Comparison of ENCODE assay signal across 8 cellular contexts in the genomic region with DNA sequence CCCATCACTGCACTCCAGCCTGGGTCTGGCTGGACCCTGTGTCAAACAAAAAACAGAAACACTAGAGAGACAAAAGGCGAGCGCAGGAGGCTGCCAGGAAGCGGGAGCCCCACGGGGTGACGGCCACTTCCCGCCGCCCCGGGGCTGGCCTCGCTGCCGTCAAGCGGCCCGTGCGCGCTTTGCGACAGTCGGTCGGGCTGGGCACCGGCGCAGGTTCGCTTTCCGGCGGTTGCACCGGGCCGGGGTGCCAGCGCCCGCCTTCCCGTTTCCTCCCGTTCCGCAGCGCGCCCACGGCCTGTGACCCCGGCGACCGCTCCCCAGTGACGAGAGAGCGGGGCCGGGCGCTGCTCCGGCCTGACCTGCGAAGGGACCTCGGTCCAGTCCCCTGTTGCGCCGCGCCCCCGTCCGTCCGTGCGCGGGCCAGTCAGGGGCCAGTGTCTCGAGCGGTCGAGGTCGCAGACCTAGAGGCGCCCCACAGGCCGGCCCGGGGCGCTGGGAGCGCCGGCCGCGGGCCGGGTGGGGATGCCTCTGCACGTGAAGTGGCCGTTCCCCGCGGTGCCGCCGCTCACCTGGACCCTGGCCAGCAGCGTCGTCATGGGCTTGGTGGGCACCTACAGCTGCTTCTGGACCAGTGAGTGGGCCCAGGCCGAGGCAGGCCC. TPM values are rescaled to one million over a fixed set of nuclear protein-coding genes. Genes with fewer than 3 reads are reported as not detected.
A peak's percentile ranks its signal among the peaks of the same experiment; 100 is the strongest.
DNase-seq lines count a peak whose midpoint lies in the region; ATAC-seq, FAIRE-seq and TF ChIP-seq lines count a peak whose summit lies in the region.

A gene (plus strand): TSS at position 218 of the 659 bp plus-strand sequence. CDS start 305 bp downstream, at position 523.

- RAD21 ChIA-PET in HCT116 (lab: Charles Lee; ENCODE audit: low non-redundant PET in 1 of 2, low total read pairs in 2 of 2, uncharacterized antibody in 2 of 2, unreplicated experiment in 2 of 2) = no interaction called here

- H3K36me3 ChIP-seq in ES-I3 (ENCODE audit: insufficient read depth, low read length) = no peaks in the 10 kb centered on the region
- H3K36me3 ChIP-seq in HCT116 (ENCODE audit: control insufficient read depth in 1 of 2, insufficient read depth in 2 of 2, low read length in 2 of 2) = no peaks in the 10 kb centered on the region
- peaks cover 30% of the 10 kb centered on the region for H3K36me3 ChIP-seq in WERI-Rb-1
- H3K36me3 ChIP-seq in bronchial epithelial cell (ENCODE audit: control insufficient read depth, insufficient read depth, low read length) = peaks cover 2% of the 10 kb centered on the region
- no peaks in the 10 kb centered on the region for H3K36me3 ChIP-seq in small intestine (ENCODE audit: control insufficient read depth in 2 of 2, insufficient read depth in 2 of 2, low read length in 2 of 2)

- DNase-seq in HCT116 (ENCODE audit: low read depth, low spot score) = no peak
- peak; percentile 30 for DNase-seq in NCI-H1694 treated with DMSO at 0.1 percent for 48 hours (lab: John Stamatoyannopoulos, UW)
- DNase-seq in WERI-Rb-1 = peak; percentile 79
- no peak for DNase-seq in bronchial epithelial cell (ENCODE audit: low read depth)
- peak; percentile 72 for DNase-seq in iPS-NIHi7 (ENCODE audit: extremely low spot score)
- DNase-seq in small intestine = peak; percentile 68

- ATAC-seq in HCT116 (peak; percentile 24), HG02970 (IDR thresholded peaks at IDR 0.05; ENCODE audit: low FRiP score, unreplicated experiment) (no peak)

- peak within 1 kb of the TSS; percentile 66 for H3K9ac ChIP-seq in ES-I3 (ENCODE audit: low read depth, low read length)
- H3K9ac ChIP-seq in HCT116 (ENCODE audit: low read length) = peak within 1 kb of the TSS; percentile 78

- 1 to 30% (median 14%) methylated on average over 7 to 72 of the region's 72 CpGs for WGBS in small intestine, 3 donors

- no peaks in the 10 kb centered on the region for H3K27me3 ChIP-seq in HCT116 (ENCODE audit: insufficient read depth, low read length)
- H3K27me3 ChIP-seq in WERI-Rb-1 (ENCODE audit: insufficient read depth, low read depth, severe bottlenecking) = peaks cover 11% of the 10 kb centered on the region
- no peaks in the 10 kb centered on the region for H3K27me3 ChIP-seq in bronchial epithelial cell (ENCODE audit: control insufficient read depth, insufficient read depth, low read length)
- no peaks in the 10 kb centered on the region for H3K27me3 ChIP-seq in small intestine (ENCODE audit: control insufficient read depth in 2 of 2, insufficient read depth in 2 of 2, low read length in 2 of 2)

- no TSS peak for BruUV-seq in HCT116 (replicated peaks; lab: Mats Ljungman, UMichigan)

- TF ChIP-seq POLR2A in HCT116 (IDR thresholded peaks at IDR 0.05; ENCODE audit: borderline replicate concordance, extremely low read depth, insufficient read depth, insufficient read length) = peak; percentile 23

- peak within 1 kb of the TSS; percentile 82 for H3K4me2 ChIP-seq in HCT116 (ENCODE audit: low read length)

- no peaks in the 10 kb centered on the region for H4K20me1 ChIP-seq in HCT116 (ENCODE audit: insufficient read depth)

- TF ChIP-seq CTCF in HCT116 (IDR thresholded peaks at IDR 0.05 in 2 of 3, conservative IDR thresholded peaks at IDR 0.05 in 1 of 3; ENCODE audit: borderline replicate concordance in 1 of 3, insufficient read depth in 1 of 3, low read depth in 2 of 3, low read length in 2 of 3) (no peak), WERI-Rb-1 (IDR thresholded peaks at IDR 0.05; ENCODE audit: low read depth, low read length) (no peak), bronchial epithelial cell (IDR thresholded peaks at IDR 0.05; ENCODE audit: insufficient read depth, low read length, severe bottlenecking) (no peak)

- CTCF ChIA-PET in HCT116 (lab: Charles Lee) = interaction anchor here (1.0 kb wide), 1 partner anchor 38 kb away, joined by 4 read pairs; no protein-coding TSS in a partner anchor

- no peaks in the 10 kb centered on the region for H3K79me2 ChIP-seq in HCT116 (ENCODE audit: insufficient read depth, low read length)

- H3K4me1 ChIP-seq in ES-I3 (ENCODE audit: insufficient read depth, low read length) = no peaks in the 10 kb centered on the region; the same call in 1 of the 2 replicates
- peaks cover 15 to 35% of the 10 kb centered on the region in 2 experiments for H3K4me1 ChIP-seq in HCT116 (ENCODE audit: control insufficient read depth in 1 of 2, insufficient read depth in 2 of 2, low read length in 2 of 2)
- no peaks in the 10 kb centered on the region for H3K4me1 ChIP-seq in small intestine (ENCODE audit: control insufficient read depth in 2 of 2, insufficient read depth in 1 of 2, low read depth in 1 of 2, low read length in 1 of 2)

- TF ChIP-seq RAD21 in HCT116 (IDR thresholded peaks at IDR 0.05; ENCODE audit: low read depth) = no peak

- H3K9me3 ChIP-seq in ES-I3 (ENCODE audit: control insufficient read depth, insufficient read depth, low read length) (no peaks in the 10 kb centered on the region), HCT116 (ENCODE audit: control insufficient read depth in 1 of 2, insufficient read depth in 1 of 2, low read depth in 1 of 2, low read length in 2 of 2) (no peaks in the 10 kb centered on the region), WERI-Rb-1 (ENCODE audit: severe bottlenecking) (peaks cover 3% of the 10 kb centered on the region), small intestine (ENCODE audit: control insufficient read depth, low read depth) (no peaks in the 10 kb centered on the region)

- H3K27ac ChIP-seq in HCT116 (ENCODE audit: low read depth, low read length) = peak within 1 kb of the TSS; percentile 91
- peak within 1 kb of the TSS; percentile 93 for H3K27ac ChIP-seq in WERI-Rb-1
- peak within 1 kb of the TSS; percentile 80 to 86 for H3K27ac ChIP-seq in small intestine (ENCODE audit: low read depth in 1 of 2, low read length in 1 of 2)

- H3K4me3 ChIP-seq in HCT116 (replicated peaks in 1 of 2; ENCODE audit: low read depth in 1 of 2, low read length in 2 of 2) (peak within 1 kb of the TSS; percentile 54 to 66), WERI-Rb-1 (ENCODE audit: low read depth, low read length) (peak within 1 kb of the TSS; percentile 78), bronchial epithelial cell (ENCODE audit: low read depth, low read length) (peak within 1 kb of the TSS; percentile 63), small intestine (ENCODE audit: low read depth in 1 of 2, low read length in 2 of 2) (peak within 1 kb of the TSS; percentile 61 to 70)

- H3K9me2 ChIP-seq in HCT116 (ENCODE audit: insufficient read depth) = no peaks in the 10 kb centered on the region

- FAIRE-seq in bronchial epithelial cell (lab: Jason Lieb, UNC) (no peak), small intestine (lab: Jason Lieb, UNC) (no peak)

- intact Hi-C loops in HCT116 (cut with micrococcal nuclease) = no loop called here

- POLR2A ChIA-PET in HCT116 (lab: Charles Lee) = interaction anchor here (1.0 to 2.2 kb wide), 4 partner anchors 12 to 116 kb away, joined by 3 to 9 read pairs (median 4); a partner anchor contains a TSS

- H2AFZ ChIP-seq in HCT116 (ENCODE audit: low read depth, low read length, poor library complexity, severe bottlenecking) = no peak within 1 kb of the TSS

TF ChIP-seq in HCT116, 20 proteins besides CTCF, POLR2A, EP300 and RAD21 (continues in another document):
- no peak for TF ChIP-seq SP1 (IDR thresholded peaks at IDR 0.05; ENCODE audit: low read depth)
- no peak for TF ChIP-seq YY1 (IDR thresholded peaks at IDR 0.05; ENCODE audit: extremely low read depth, insufficient replicate concordance, low read depth, low read length)
- TF ChIP-seq TCF7L2 (IDR thresholded peaks at IDR 0.05; ENCODE audit: borderline replicate concordance, extremely low read depth, insufficient read depth, insufficient read length) = no peak
- peak; percentile 72; the same call in 1 of the 2 replicates for TF ChIP-seq ZFX (IDR thresholded peaks at IDR 0.05)
- TF ChIP-seq CEBPB (IDR thresholded peaks at IDR 0.05; ENCODE audit: low read depth) = no peak
- TF ChIP-seq JUND (IDR thresholded peaks at IDR 0.05) = no peak
- TF ChIP-seq EZH2phosphoT487 (IDR thresholded peaks at IDR 0.05; ENCODE audit: borderline replicate concordance) = no peak
- no peak for TF ChIP-seq SRF (IDR thresholded peaks at IDR 0.05; ENCODE audit: low read depth)
- TF ChIP-seq, protein P1, sequence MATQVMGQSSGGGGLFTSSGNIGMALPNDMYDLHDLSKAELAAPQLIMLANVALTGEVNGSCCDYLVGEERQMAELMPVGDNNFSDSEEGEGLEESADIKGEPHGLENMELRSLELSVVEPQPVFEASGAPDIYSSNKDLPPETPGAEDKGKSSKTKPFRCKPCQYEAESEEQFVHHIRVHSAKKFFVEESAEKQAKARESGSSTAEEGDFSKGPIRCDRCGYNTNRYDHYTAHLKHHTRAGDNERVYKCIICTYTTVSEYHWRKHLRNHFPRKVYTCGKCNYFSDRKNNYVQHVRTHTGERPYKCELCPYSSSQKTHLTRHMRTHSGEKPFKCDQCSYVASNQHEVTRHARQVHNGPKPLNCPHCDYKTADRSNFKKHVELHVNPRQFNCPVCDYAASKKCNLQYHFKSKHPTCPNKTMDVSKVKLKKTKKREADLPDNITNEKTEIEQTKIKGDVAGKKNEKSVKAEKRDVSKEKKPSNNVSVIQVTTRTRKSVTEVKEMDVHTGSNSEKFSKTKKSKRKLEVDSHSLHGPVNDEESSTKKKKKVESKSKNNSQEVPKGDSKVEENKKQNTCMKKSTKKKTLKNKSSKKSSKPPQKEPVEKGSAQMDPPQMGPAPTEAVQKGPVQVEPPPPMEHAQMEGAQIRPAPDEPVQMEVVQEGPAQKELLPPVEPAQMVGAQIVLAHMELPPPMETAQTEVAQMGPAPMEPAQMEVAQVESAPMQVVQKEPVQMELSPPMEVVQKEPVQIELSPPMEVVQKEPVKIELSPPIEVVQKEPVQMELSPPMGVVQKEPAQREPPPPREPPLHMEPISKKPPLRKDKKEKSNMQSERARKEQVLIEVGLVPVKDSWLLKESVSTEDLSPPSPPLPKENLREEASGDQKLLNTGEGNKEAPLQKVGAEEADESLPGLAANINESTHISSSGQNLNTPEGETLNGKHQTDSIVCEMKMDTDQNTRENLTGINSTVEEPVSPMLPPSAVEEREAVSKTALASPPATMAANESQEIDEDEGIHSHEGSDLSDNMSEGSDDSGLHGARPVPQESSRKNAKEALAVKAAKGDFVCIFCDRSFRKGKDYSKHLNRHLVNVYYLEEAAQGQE (IDR thresholded peaks at IDR 0.05; ENCODE audit: low read depth) = no peak
- no peak for TF ChIP-seq CBX3 (IDR thresholded peaks at IDR 0.05; ENCODE audit: low read depth)

RNA-seq across cellular contexts. Expression of the gene that starts here (rescaled TPM):
- 28.0 TPM for total RNA-seq in HCT116 (2021; ENCODE audit: unreplicated experiment)
- polyA plus RNA-seq in HCT116 (2012) = 27.0 and 27.7 TPM in 2 replicates
- total RNA-seq in bronchial epithelial cell = 20.6 and 22.4 TPM in 2 replicates
- polyA plus RNA-seq in small intestine = 10 to 100 TPM; 31.8 to 78.3 (median 60.8) TPM

Comparison
In these comparisons a context has a peak if more than half of its experiments do, and no peak if none do; other contexts are left out.
1. DNase-seq: peak in NCI-H1694 treated with DMSO at 0.1 percent for 48 hours (single experiment), WERI-Rb-1 (single experiment), iPS-NIHi7 (single experiment) and small intestine (single experiment); none in HCT116 (single experiment) and bronchial epithelial cell (single experiment).
2. Peak in every context shown above with its lines, with median percentiles within 50 percentile points of each other: H3K27ac ChIP-seq and H3K4me3 ChIP-seq.